17 cellular contexts compared by ENCODE assay signal in genomic region chr6:117597755-117598154, GRCh38. TPM values are rescaled to one million over a fixed set of nuclear protein-coding genes. Genes with fewer than 3 reads are reported as not detected.
A peak's percentile ranks its signal among the peaks of the same experiment; 100 is the strongest.
DNase-seq lines count a peak whose midpoint lies in the region; ATAC-seq, FAIRE-seq and TF ChIP-seq lines count a peak whose summit lies in the region.
"Had no signal": no experiment of that assay in that cellular context is flagged by ENCODE, and none has a peak within 500 bp of the region (broad histone marks: within the 10 kb centered on the region; RNA-seq: fewer than 3 reads in every experiment).

No MANE protein-coding gene starts in this region.

- H4K20me1 ChIP-seq in Karpas-422 (ENCODE audit: insufficient read depth, low read depth, low read length) = no peaks in the 10 kb centered on the region
- H4K20me1 ChIP-seq in K562 (replicated peaks; ENCODE audit: control insufficient read depth, insufficient read depth, low read length) = no peaks in the 10 kb centered on the region; the same call in none of the 2 replicates

- H3K9me1 ChIP-seq in K562 (ENCODE audit: control insufficient read depth, insufficient read depth, low read length) = no peaks in the 10 kb centered on the region

- peak overlapping the region; percentile 68 for H3K4me3 Mint-ChIP-seq in endothelial cell (ENCODE audit: unreplicated experiment)
- no peak overlapping the region for H3K4me3 Mint-ChIP-seq in stimulated activated effector memory CD8-positive, alpha-beta T cell treated with anti-CD3 and anti-CD28 coated beads, Interleukin-12 subunit alpha, Interleukin-12 subunit beta, amount 100 ng/mL, for 72 hours

- TF ChIP-seq EP300 in K562 (IDR thresholded peaks at IDR 0.05; ENCODE audit: low read length) = no peak

- TF ChIP-seq POLR2A in K562 (conservative IDR thresholded peaks at IDR 0.05) = no peak

- TF ChIP-seq RAD21 in K562 (CRISPR knock-in tag; conservative IDR thresholded peaks at IDR 0.05 in 1 of 2, IDR thresholded peaks at IDR 0.05 in 1 of 2) = no peak

- H3K9me3 Mint-ChIP-seq in endothelial cell (ENCODE audit: unreplicated experiment) = no peaks in the 10 kb centered on the region
- no peaks in the 10 kb centered on the region for H3K9me3 Mint-ChIP-seq in stimulated activated effector memory CD8-positive, alpha-beta T cell treated with anti-CD3 and anti-CD28 coated beads, Interleukin-12 subunit alpha, Interleukin-12 subunit beta, amount 100 ng/mL, for 72 hours

- peaks cover 19% of the 10 kb centered on the region for H3K4me1 ChIP-seq in Karpas-422 (ENCODE audit: low read length)
- H3K4me1 ChIP-seq in K562 (replicated peaks in 1 of 2; ENCODE audit: control insufficient read depth in 2 of 2, insufficient read depth in 2 of 2, low read length in 2 of 2) = peaks cover 4 to 18% of the 10 kb centered on the region in 2 experiments; a peak in 4 of 5 replicates

- H3K36me3 ChIP-seq in Karpas-422 (ENCODE audit: insufficient read depth, low read length) (peaks cover 34% of the 10 kb centered on the region), K562 (ENCODE audit: control insufficient read depth, insufficient read depth, low read length) (peaks cover 24% of the 10 kb centered on the region)

- H3K27me3 ChIP-seq in Karpas-422 (ENCODE audit: low read length) (no peaks in the 10 kb centered on the region), K562 (ENCODE audit: control insufficient read depth in 2 of 2, insufficient read depth in 2 of 2, low read length in 2 of 2) (no peaks in the 10 kb centered on the region)

- no peak for FAIRE-seq in K562 (lab: Jason Lieb, UNC)
- FAIRE-seq in urothelium cell line (lab: Jason Lieb, UNC) = no peak
- FAIRE-seq: G401.6, GM12892, H54 had no signal

- H3K79me2 ChIP-seq in Karpas-422 (ENCODE audit: low read length) (peaks cover 94% of the 10 kb centered on the region), K562 (ENCODE audit: control insufficient read depth, insufficient read depth, low read length) (peaks cover 77% of the 10 kb centered on the region)

- CTCF ChIA-PET in K562 (lab: Yijun Ruan, JAX; ENCODE audit: low intra/inter-chr PET ratio) = no interaction called here

- peaks cover 15% of the 10 kb centered on the region for H3K36me3 Mint-ChIP-seq in endothelial cell (ENCODE audit: low read depth, unreplicated experiment)
- H3K36me3 Mint-ChIP-seq in stimulated activated effector memory CD8-positive, alpha-beta T cell treated with anti-CD3 and anti-CD28 coated beads, Interleukin-12 subunit alpha, Interleukin-12 subunit beta, amount 100 ng/mL, for 72 hours = peaks cover 41% of the 10 kb centered on the region

- intact Hi-C loops in K562 (cut with micrococcal nuclease) = no loop called here

- 0 out of 2 replicates have a peak, but pooled peaks cover 3% of the 10 kb centered on the region for H3K9me3 ChIP-seq in Karpas-422 (ENCODE audit: low read length)
- peaks cover 15% of the 10 kb centered on the region for H3K9me3 ChIP-seq in K562 (replicated peaks; ENCODE audit: control insufficient read depth, insufficient read depth, low read depth, low read length)

- no peak overlapping the region for H2AFZ ChIP-seq in Karpas-422 (ENCODE audit: low read length)
- H2AFZ ChIP-seq in K562 (ENCODE audit: low read depth, low read length) = no peak overlapping the region

- no peak overlapping the region for H3K27ac Mint-ChIP-seq in endothelial cell (ENCODE audit: unreplicated experiment)
- no peak overlapping the region for H3K27ac Mint-ChIP-seq in stimulated activated effector memory CD8-positive, alpha-beta T cell treated with anti-CD3 and anti-CD28 coated beads, Interleukin-12 subunit alpha, Interleukin-12 subunit beta, amount 100 ng/mL, for 72 hours

- peaks cover 17% of the 10 kb centered on the region for H3K4me1 Mint-ChIP-seq in endothelial cell (ENCODE audit: unreplicated experiment)
- peaks cover 16% of the 10 kb centered on the region for H3K4me1 Mint-ChIP-seq in stimulated activated effector memory CD8-positive, alpha-beta T cell treated with anti-CD3 and anti-CD28 coated beads, Interleukin-12 subunit alpha, Interleukin-12 subunit beta, amount 100 ng/mL, for 72 hours

- H3K27me3 Mint-ChIP-seq in endothelial cell (ENCODE audit: unreplicated experiment) = peaks cover 1% of the 10 kb centered on the region
- H3K27me3 Mint-ChIP-seq: CD4-positive, alpha-beta memory T cell had no signal

- POLR2A ChIA-PET in K562 (lab: Yijun Ruan, JAX) = no interaction called here

- BruUV-seq in K562 (replicated peaks; lab: Mats Ljungman, UMichigan) = no TSS peak

- H3K4me3 ChIP-seq in Karpas-422 (ENCODE audit: low read length) = no peak overlapping the region
- no peak overlapping the region for H3K4me3 ChIP-seq in K562
- H3K4me3 ChIP-seq: HAP-1 had no signal

- H3K27ac ChIP-seq in Karpas-422 (ENCODE audit: low read length) = no peak overlapping the region
- H3K27ac ChIP-seq in K562 (ENCODE audit: extremely low read depth, low read depth, low read length) = no peak overlapping the region

- H3K9ac ChIP-seq in Karpas-422 (ENCODE audit: low read length) (no peak overlapping the region), K562 (ENCODE audit: insufficient read depth in 1 of 2, low read depth in 2 of 2, low read length in 2 of 2) (no peak overlapping the region)

- no peak overlapping the region for H3K4me2 ChIP-seq in Karpas-422 (ENCODE audit: low read depth, low read length, poor library complexity, severe bottlenecking)
- H3K4me2 ChIP-seq in K562 (ENCODE audit: insufficient read depth, low read length) = no peak overlapping the region

- DNase-seq in Karpas-422 = peak; percentile 36
- DNase-seq in K562 (ENCODE audit: extremely low read depth in 1 of 4, low spot score in 3 of 4) = no peak
- no peak for DNase-seq in endothelial cell (ENCODE audit: low spot score)
- no peak for DNase-seq in stimulated activated effector memory CD8-positive, alpha-beta T cell treated with anti-CD3 and anti-CD28 coated beads, Interleukin-12 subunit alpha, Interleukin-12 subunit beta, amount 100 ng/mL, for 72 hours (ENCODE audit: low spot score in 2 of 2)
- no peak for DNase-seq in urothelium cell line (ENCODE audit: low spot score)
- DNase-seq in DMS114 treated with DMSO at 0.1 percent for 48 hours (lab: John Stamatoyannopoulos, UW; ENCODE audit: unreplicated experiment) = no peak
- DNase-seq: C1 segment of cervical spinal cord; Calu3; CD4-positive, alpha-beta memory T cell; COR-L47; DMS153; DND-41; GOT3 had no signal

- H3K9me2 ChIP-seq in Karpas-422 (replicated peaks; ENCODE audit: insufficient read depth, low read length) = no peaks in the 10 kb centered on the region

- in situ Hi-C loops in K562 (cut with MboI) = no loop called here

- no peak for TF ChIP-seq CTCF in K562 (IDR thresholded peaks at IDR 0.05 in 2 of 3, conservative IDR thresholded peaks at IDR 0.05 in 1 of 3; ENCODE audit: insufficient read depth in 2 of 3, low read depth in 1 of 3, low read length in 3 of 3)
- TF ChIP-seq CTCF in endothelial cell (IDR thresholded peaks at IDR 0.05; ENCODE audit: unreplicated experiment) = no peak

- WGBS in K562 (ENCODE audit: insufficient coverage, low coverage, missing lambda C conversion rate) = 100% methylated on average over 2 of the region's 2 CpGs

- ATAC-seq in K562 = no peak
- no peak for ATAC-seq in stimulated activated effector memory CD8-positive, alpha-beta T cell treated with anti-CD3 and anti-CD28 coated beads, Interleukin-12 subunit alpha, Interleukin-12 subunit beta, amount 100 ng/mL, for 72 hours

TF ChIP-seq in K562, 482 proteins besides CTCF, POLR2A, EP300 and RAD21 (continues in another document):
- TF ChIP-seq RBM25 (IDR thresholded peaks at IDR 0.05; ENCODE audit: low read depth, low read length, severe bottlenecking) = peak; percentile 35
- no peak for TF ChIP-seq ZFP1 (CRISPR knock-in tag; IDR thresholded peaks at IDR 0.05)
- TF ChIP-seq SRF (CRISPR knock-in tag; IDR thresholded peaks at IDR 0.05) = no peak

RNA-seq across cellular contexts. Expression of gene GOPC, which starts 4.6 kb away (rescaled TPM):
- 31.5 and 36.4 TPM in 2 replicates for total RNA-seq in Karpas-422 (2014; rRNA removed; shearing (Covaris generic); ENCODE audit: low replicate concordance)
- 7.2 and 21.1 TPM in 2 replicates for total RNA-seq in K562 (2011; cell fraction: chromatin; rRNA removed; ENCODE audit: low replicate concordance)
- total RNA-seq in K562 (2011; cell fraction: nucleolus; rRNA removed) = 5.7 and 7.8 TPM in 2 replicates
- total RNA-seq in K562 (2011; cell fraction: nucleoplasm; rRNA removed) = 10.5 and 16.4 TPM in 2 replicates
- 21.1 and 22.1 TPM in 2 replicates for total RNA-seq in K562 (2014; rRNA removed)
- total RNA-seq in K562 (2014; rRNA removed; fragmentation: Illumina TruSeq; extraction: Trizol) = 32.2 and 35.0 TPM in 2 replicates
- total RNA-seq in K562 (2015; rRNA removed; fragmentation: Illumina TruSeq; extraction: Trizol) = 27.0 and 28.7 TPM in 2 replicates
- 24.0 and 25.6 TPM in 2 replicates for total RNA-seq in K562 (2021)
- 17.0 and 28.8 TPM in 2 replicates for polyA plus RNA-seq in K562 (2011; rRNA removed)
- 5.2 and 7.1 TPM in 2 replicates for polyA plus RNA-seq in K562 (2011; cell fraction: cytosol; rRNA removed)
- 16.7 and 19.5 TPM in 2 replicates for polyA plus RNA-seq in K562 (2011; cell fraction: nucleus; rRNA removed)
- polyA plus RNA-seq in K562 (2012) = 15.0 and 20.3 TPM in 2 replicates
- polyA plus RNA-seq in K562 (2014; fragmentation: Illumina TruSeq; extraction: Trizol) = 21.8 and 27.0 TPM in 2 replicates
- 10 to 100 TPM in 1 of 2 experiments, 1 to 10 TPM in 1; 10.0 to 12.2 TPM for polyA plus RNA-seq in K562 (2014; fragmentation: Nextera tagmentation; extraction: Ambion mirVana)
- polyA plus RNA-seq in K562 (2014; rRNA removed) = 24.2 and 27.3 TPM in 2 replicates
- polyA minus RNA-seq in K562 (2011; rRNA and poly(A)+ RNA removed) = 23.5 and 27.5 TPM in 2 replicates
- 11.5 and 13.2 TPM in 2 replicates for polyA minus RNA-seq in K562 (2011; cell fraction: cytosol; rRNA and poly(A)+ RNA removed)
- 18.0 and 23.9 TPM in 2 replicates for polyA minus RNA-seq in K562 (2011; cell fraction: nucleus; rRNA and poly(A)+ RNA removed)
- 31.8 TPM for total RNA-seq in endothelial cell (ENCODE audit: unreplicated experiment)
